8 cellular contexts compared by ENCODE assay signal in genomic region chr7:92609921-92610518, GRCh38. TPM values are rescaled to one million over a fixed set of nuclear protein-coding genes. Genes with fewer than 3 reads are reported as not detected.
DNase-seq lines count a peak whose midpoint lies in the region; ATAC-seq, FAIRE-seq and TF ChIP-seq lines count a peak whose summit lies in the region.

No MANE protein-coding gene starts in this region.

- no peaks in the 10 kb centered on the region for H3K27me3 ChIP-seq in PC-9 (ENCODE audit: insufficient read depth, low read depth)

- TF ChIP-seq CTCF in PC-9 (conservative IDR thresholded peaks at IDR 0.05): peak; percentile 51; the same call in 1 of the 2 replicates
- no peak for TF ChIP-seq CTCF in lower leg skin (IDR thresholded peaks at IDR 0.05)

- no peaks in the 10 kb centered on the region for H3K4me1 ChIP-seq in PC-9 (replicated peaks; ENCODE audit: insufficient read depth)

- no peak for TF ChIP-seq POLR2A in erythroblast (IDR thresholded peaks at IDR 0.05; ENCODE audit: low read length)
- TF ChIP-seq POLR2A in H54 (IDR thresholded peaks at IDR 0.05; ENCODE audit: low read depth, low read length): no peak
- no peak for TF ChIP-seq POLR2A in lower leg skin (IDR thresholded peaks at IDR 0.05)

- no peak overlapping the region for H3K27ac ChIP-seq in PC-9

- peaks cover 7% of the 10 kb centered on the region; the same call in 1 of the 2 replicates for H3F3A ChIP-seq in PC-9 (ENCODE audit: insufficient read depth, low read depth)

- no peaks in the 10 kb centered on the region for H3K9me3 ChIP-seq in PC-9 (ENCODE audit: insufficient read depth, low read depth)

- FAIRE-seq in A204.1 (lab: Jason Lieb, UNC) (peak; percentile 98), G401.6 (lab: Jason Lieb, UNC) (peak; percentile 95), H54 (lab: Jason Lieb, UNC) (no peak)

- no peaks in the 10 kb centered on the region for H3K79me2 ChIP-seq in PC-9 (ENCODE audit: low read depth)

- no peaks in the 10 kb centered on the region; the same call in 1 of the 2 replicates for H4K20me1 ChIP-seq in PC-9 (ENCODE audit: insufficient read depth)

- H3K4me3 ChIP-seq in PC-9 (no peak overlapping the region), lower leg skin (ENCODE audit: low read depth, poor library complexity, severe bottlenecking) (no peak overlapping the region)

- 30 to 35% methylated on average over 5 of the region's 5 CpGs for WGBS in lower leg skin, 2 donors

- no TSS peak for BruUV-seq in PC-9 (replicated peaks; lab: Mats Ljungman, UMichigan)

- H3K4me2 ChIP-seq in PC-9: no peak overlapping the region

- DNase-seq in PC-9: no peak
- DNase-seq in erythroblast (lab: John Stamatoyannopoulos, UW): peak; percentile 40 to 58
- DNase-seq in superior temporal gyrus (ENCODE audit: extremely low spot score): peak; percentile 80
- DNase-seq in H54 (ENCODE audit: insufficient read length, low spot score): no peak
- no peak for DNase-seq in lower leg skin (ENCODE audit: low spot score in 2 of 2)

- ATAC-seq in esophagus mucosa: no peak

- no peak overlapping the region for H2AFZ ChIP-seq in PC-9

- CTCF ChIA-PET in PC-9 (lab: Charles Lee): no interaction called here

- H3K9me2 ChIP-seq in PC-9 (ENCODE audit: insufficient read depth): no peaks in the 10 kb centered on the region

- intact Hi-C loops in PC-9 (cut with micrococcal nuclease; ENCODE audit: unreplicated experiment): no loop called here
- intact Hi-C loops in lower leg skin (cut with DNase I; ENCODE audit: low total_unique reads): no loop called here

- POLR2A ChIA-PET in PC-9 (lab: Charles Lee; ENCODE audit: unreplicated experiment): interaction anchor here (0.6 to 0.7 kb wide), 3 partner anchors 16 to 1447 kb away, joined by 3 to 6 read pairs (median 4); partner anchors contain the start of gene RBM48

- H3K36me3 ChIP-seq in PC-9 (ENCODE audit: low read depth): no peaks in the 10 kb centered on the region; the same call in 1 of the 2 replicates

RNA-seq across cellular contexts. Expression of gene FAM133B, which starts 19.8 kb away (rescaled TPM):
- 33.7 TPM in 2 replicates for total RNA-seq in PC-9 (2021)
- total RNA-seq in esophagus mucosa: 11.8 TPM
- 10 to 100 TPM; 11.4 to 40.0 (median 14.2) TPM for total RNA-seq in lower leg skin

Comparison
In these comparisons a context has a peak if more than half of its experiments do, and no peak if none do; other contexts are left out.
1. DNase-seq: peak in erythroblast (2 of 2) and superior temporal gyrus (single experiment); none in PC-9 (0 of 2), H54 (single experiment) and lower leg skin (0 of 2).